ENCODE assay signal across 7 cellular contexts in genomic region chr3:151750678-151751077, GRCh38. TPM values are rescaled to one million over a fixed set of nuclear protein-coding genes. Genes with fewer than 3 reads are reported as not detected.
"Had no signal": no experiment of that assay in that cellular context is flagged by ENCODE, and none has a peak within 500 bp of the region (broad histone marks: within the 10 kb centered on the region; RNA-seq: fewer than 3 reads in every experiment).

No MANE protein-coding gene starts in this region.

- DNase-seq: H9 had no signal

- ATAC-seq: GM23338 had no signal

- H3K4me3 ChIP-seq: GM23338 had no signal

- H3K4me2 ChIP-seq: GM23338 had no signal

- FAIRE-seq: H1, H54, HTR-8/SVneo had no signal

- H2AFZ ChIP-seq: GM23338 had no signal

RNA-seq across cellular contexts. Expression of gene AADACL2, which starts 17.0 kb away (rescaled TPM):
- total RNA-seq: GM23338, H1, H9, HT-29 had no signal
- polyA plus RNA-seq: GM23338, H1, IgD-negative memory B cell had no signal
